Comparison of ENCODE assay signal across 8 cellular contexts in the genomic region with DNA sequence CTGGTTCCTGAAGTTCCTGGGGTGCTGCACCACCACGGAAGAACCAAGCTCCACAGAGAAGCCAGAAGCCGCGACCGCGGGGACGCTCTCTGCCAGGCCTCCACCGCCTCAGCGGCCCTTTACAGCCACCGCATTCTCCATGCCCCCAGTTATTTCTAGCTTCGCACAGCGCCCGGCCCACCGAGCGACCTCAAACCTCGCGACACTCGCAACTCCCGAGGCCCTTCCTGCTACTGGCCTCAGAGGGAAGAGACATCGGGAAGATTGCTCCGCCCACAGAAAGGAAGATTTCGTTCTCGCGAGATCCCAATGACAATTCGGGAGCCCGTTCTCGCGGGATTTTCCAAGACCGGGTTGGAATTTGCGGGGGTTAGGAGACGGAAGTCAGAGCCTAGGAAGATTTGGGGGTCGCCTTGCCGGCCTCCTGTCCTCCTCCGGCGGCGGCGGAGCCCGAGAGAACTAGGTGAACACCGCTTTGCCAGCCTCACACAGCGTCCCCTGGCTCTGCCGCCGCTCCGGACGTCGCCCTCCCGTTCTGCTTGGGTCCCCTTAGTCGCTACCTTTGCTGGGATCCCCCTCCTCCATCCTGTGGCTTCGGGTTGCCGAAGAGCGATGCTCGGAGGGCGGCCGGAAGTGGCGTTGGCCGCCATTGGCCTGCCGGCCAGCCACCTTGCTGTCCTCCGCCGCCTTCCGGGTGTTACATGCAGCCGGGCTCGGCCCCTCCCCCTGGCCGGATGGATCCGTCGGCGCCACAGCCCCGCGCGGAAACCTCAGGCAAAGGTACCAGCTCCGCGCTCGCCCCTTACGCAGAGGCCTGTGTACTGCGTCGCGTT. TPM values are rescaled to one million over a fixed set of nuclear protein-coding genes. Genes with fewer than 3 reads are reported as not detected.
DNase-seq lines count a peak whose midpoint lies in the region; ATAC-seq lines count a peak whose summit lies in the region.

A gene with protein sequence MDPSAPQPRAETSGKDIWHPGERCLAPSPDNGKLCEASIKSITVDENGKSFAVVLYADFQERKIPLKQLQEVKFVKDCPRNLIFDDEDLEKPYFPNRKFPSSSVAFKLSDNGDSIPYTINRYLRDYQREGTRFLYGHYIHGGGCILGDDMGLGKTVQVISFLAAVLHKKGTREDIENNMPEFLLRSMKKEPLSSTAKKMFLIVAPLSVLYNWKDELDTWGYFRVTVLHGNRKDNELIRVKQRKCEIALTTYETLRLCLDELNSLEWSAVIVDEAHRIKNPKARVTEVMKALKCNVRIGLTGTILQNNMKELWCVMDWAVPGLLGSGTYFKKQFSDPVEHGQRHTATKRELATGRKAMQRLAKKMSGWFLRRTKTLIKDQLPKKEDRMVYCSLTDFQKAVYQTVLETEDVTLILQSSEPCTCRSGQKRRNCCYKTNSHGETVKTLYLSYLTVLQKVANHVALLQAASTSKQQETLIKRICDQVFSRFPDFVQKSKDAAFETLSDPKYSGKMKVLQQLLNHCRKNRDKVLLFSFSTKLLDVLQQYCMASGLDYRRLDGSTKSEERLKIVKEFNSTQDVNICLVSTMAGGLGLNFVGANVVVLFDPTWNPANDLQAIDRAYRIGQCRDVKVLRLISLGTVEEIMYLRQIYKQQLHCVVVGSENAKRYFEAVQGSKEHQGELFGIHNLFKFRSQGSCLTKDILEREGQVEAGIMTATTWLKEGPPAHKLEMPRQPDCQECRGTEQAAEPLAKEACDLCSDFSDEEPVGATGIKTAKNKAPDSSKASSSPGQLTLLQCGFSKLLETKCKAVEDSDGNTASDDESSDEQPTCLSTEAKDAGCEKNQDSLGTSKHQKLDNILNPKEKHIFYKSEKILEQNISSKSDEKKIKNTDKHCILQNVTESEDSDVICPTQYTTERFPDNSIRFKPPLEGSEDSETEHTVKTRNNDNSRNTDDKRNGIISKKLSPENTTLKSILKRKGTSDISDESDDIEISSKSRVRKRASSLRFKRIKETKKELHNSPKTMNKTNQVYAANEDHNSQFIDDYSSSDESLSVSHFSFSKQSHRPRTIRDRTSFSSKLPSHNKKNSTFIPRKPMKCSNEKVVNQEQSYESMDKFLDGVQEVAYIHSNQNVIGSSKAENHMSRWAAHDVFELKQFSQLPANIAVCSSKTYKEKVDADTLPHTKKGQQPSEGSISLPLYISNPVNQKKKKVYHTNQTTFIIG (N-terminal part only) (plus strand): TSS at position 387 of the 833 bp plus-strand sequence. CDS start 348 bp downstream, at position 735.

- peaks cover 36% of the 10 kb centered on the region for H3K4me1 Mint-ChIP-seq in T-helper 2 cell treated with Interferon-gamma antibody and Interleukin-4, amounts not matched to agents 5 μg/mL and 100 μg/mL, for 36 hours (ENCODE audit: low read depth)

- intact Hi-C loops in left ventricle myocardium superior (cut with micrococcal nuclease): no loop called here

- no peaks in the 10 kb centered on the region for H3K27me3 Mint-ChIP-seq in T-helper 2 cell treated with Interferon-gamma antibody and Interleukin-4, amounts not matched to agents 5 μg/mL and 100 μg/mL, for 36 hours (ENCODE audit: low read depth)

- H3K27ac Mint-ChIP-seq in T-helper 2 cell treated with Interferon-gamma antibody and Interleukin-4, amounts not matched to agents 5 μg/mL and 100 μg/mL, for 36 hours: no peak within 1 kb of the TSS

- ATAC-seq in GM18520 (IDR thresholded peaks at IDR 0.05; ENCODE audit: unreplicated experiment): peak; percentile 86
- peak; percentile 79 for ATAC-seq in HG03025 (IDR thresholded peaks at IDR 0.05; ENCODE audit: low FRiP score, unreplicated experiment)
- ATAC-seq in left ventricle myocardium superior: peak; percentile 97

- DNase-seq in NCI-H2029 treated with DMSO at 0.1 percent for 48 hours (lab: John Stamatoyannopoulos, UW) (peak; percentile 90), anterior cingulate cortex (lab: John Stamatoyannopoulos, UW) (peak; percentile 67 to 96 (median 88)), left ventricle myocardium superior (peak; percentile 96), retina (peak; percentile 99), NCI-H146 treated with DMSO at 0.1 percent for 48 hours (lab: John Stamatoyannopoulos, UW; ENCODE audit: unreplicated experiment) (no peak)
- DNase-seq in T-helper 2 cell treated with Interferon-gamma antibody and Interleukin-4, amounts not matched to agents 5 μg/mL and 100 μg/mL, for 36 hours (ENCODE audit: low spot score): peak; percentile 95

- no peak within 1 kb of the TSS for H3K4me3 Mint-ChIP-seq in T-helper 2 cell treated with Interferon-gamma antibody and Interleukin-4, amounts not matched to agents 5 μg/mL and 100 μg/mL, for 36 hours

- peaks cover 51% of the 10 kb centered on the region for H3K36me3 Mint-ChIP-seq in T-helper 2 cell treated with Interferon-gamma antibody and Interleukin-4, amounts not matched to agents 5 μg/mL and 100 μg/mL, for 36 hours (ENCODE audit: low read depth)

- H3K9me3 Mint-ChIP-seq in T-helper 2 cell treated with Interferon-gamma antibody and Interleukin-4, amounts not matched to agents 5 μg/mL and 100 μg/mL, for 36 hours: peaks cover 8% of the 10 kb centered on the region

RNA-seq across cellular contexts. Expression of the gene that starts here (rescaled TPM):
- total RNA-seq in left ventricle myocardium superior: 22.9 TPM
